21 cellular contexts compared by ENCODE assay signal in genomic region chr6:44228433-44228832, GRCh38. TPM values are rescaled to one million over a fixed set of nuclear protein-coding genes. Genes with fewer than 3 reads are reported as not detected.
DNase-seq lines count a peak whose midpoint lies in the region; ATAC-seq and TF ChIP-seq lines count a peak whose summit lies in the region.
"Had no signal": no experiment of that assay in that cellular context is flagged by ENCODE, and none has a peak within 500 bp of the region (broad histone marks: within the 10 kb centered on the region; RNA-seq: fewer than 3 reads in every experiment).

No MANE protein-coding gene starts in this region.

- H3K4me3 ChIP-seq in GM23338: no peak overlapping the region
- peak overlapping the region in 1 of 2 donors; percentile 71 for H3K4me3 ChIP-seq in muscle layer of colon (ENCODE audit: low read depth in 1 of 2, low read length in 2 of 2)
- H3K4me3 ChIP-seq in skeletal muscle tissue (ENCODE audit: low read length in 3 of 3): peak overlapping the region; percentile 69 to 89 (median 78)
- H3K4me3 ChIP-seq: suprapubic skin had no signal

- H3K4me1 ChIP-seq in GM23338 (ENCODE audit: insufficient read depth) (peaks cover 28% of the 10 kb centered on the region), muscle layer of colon (ENCODE audit: insufficient read depth, low read length) (peaks cover 94% of the 10 kb centered on the region), skeletal muscle tissue (ENCODE audit: control insufficient read depth in 3 of 3, insufficient read depth in 3 of 3, low read length in 3 of 3) (peaks cover 70 to 93% (median 87%) of the 10 kb centered on the region in 3 donors)

- peaks cover 38% of the 10 kb centered on the region for H4K20me1 ChIP-seq in GM23338 (replicated peaks; ENCODE audit: insufficient read depth)

- H2AFZ ChIP-seq in GM23338: no peak overlapping the region

- ATAC-seq in GM23338 (no peak), HG03097 (IDR thresholded peaks at IDR 0.05; ENCODE audit: low FRiP score, unreplicated experiment) (no peak), GM19035 (IDR thresholded peaks at IDR 0.05; ENCODE audit: unreplicated experiment) (no peak)
- ATAC-seq: activated naive CD4-positive, alpha-beta T cell treated with anti-CD3 and anti-CD28 coated beads, Interleukin-2, amount 50 U/mL, for 72 hours; left colon; PC-3 had no signal

- H3K4me2 ChIP-seq in GM23338: no peak overlapping the region

- peaks cover 4% of the 10 kb centered on the region; the same call in 1 of the 2 replicates for H3K36me3 ChIP-seq in GM23338 (ENCODE audit: insufficient read depth)
- H3K36me3 ChIP-seq in muscle layer of colon (ENCODE audit: insufficient read depth, low read length): peaks cover 45% of the 10 kb centered on the region
- peaks cover 33 to 44% (median 40%) of the 10 kb centered on the region in 3 donors for H3K36me3 ChIP-seq in skeletal muscle tissue (ENCODE audit: control insufficient read depth in 3 of 3, insufficient read depth in 3 of 3, low read length in 3 of 3)

- peaks cover 15% of the 10 kb centered on the region for H3F3A ChIP-seq in GM23338 (replicated peaks; ENCODE audit: low read depth)

- no peaks in the 10 kb centered on the region for H3K9me2 ChIP-seq in GM23338 (ENCODE audit: insufficient read depth)

- peaks cover 42% of the 10 kb centered on the region for H3K79me2 ChIP-seq in GM23338 (replicated peaks; ENCODE audit: insufficient read depth)

- H3K9me3 ChIP-seq in muscle layer of colon (ENCODE audit: low read length) (no peaks in the 10 kb centered on the region), skeletal muscle tissue (ENCODE audit: control insufficient read depth in 3 of 3, low read length in 3 of 3) (no peaks in the 10 kb centered on the region)
- H3K9me3 ChIP-seq: suprapubic skin had no signal

- H3K9ac ChIP-seq in muscle layer of colon (ENCODE audit: low read length) (peak overlapping the region; percentile 36), skeletal muscle tissue (ENCODE audit: low read depth in 1 of 3, low read length in 3 of 3) (peak overlapping the region; percentile 92 to 99 (median 92))

- H3K4me3 Mint-ChIP-seq in GM23338: no peak overlapping the region

- 0 out of 2 replicates have a peak overlapping the region, but pooled peaks have one; percentile 37 for H3K27ac Mint-ChIP-seq in GM23338
- H3K27ac Mint-ChIP-seq: activated naive CD4-positive, alpha-beta T cell treated with anti-CD3 and anti-CD28 coated beads, Interleukin-2, amount 50 U/mL, for 72 hours; activated T-helper 2 cell treated with anti-CD3 and anti-CD28 coated beads, Interferon-gamma antibody, Interleukin-2, Interleukin-4, amounts not matched to agents 10 μg/mL and 5 μg/mL and 100 μg/mL, durations not matched to agents 14 hours and 24 hours and 36 hours had no signal

- H3K27ac ChIP-seq in GM23338 (ENCODE audit: low read depth) (no peak overlapping the region), angular gyrus (ENCODE audit: low read depth, low read length) (peak overlapping the region; percentile 9), muscle layer of colon (ENCODE audit: low read depth, low read length) (peak overlapping the region; percentile 86), skeletal muscle tissue (ENCODE audit: low read depth, low read length) (peak overlapping the region; percentile 94)
- H3K27ac ChIP-seq: suprapubic skin had no signal

- no peaks in the 10 kb centered on the region; the same call in 2 of the 3 replicates for H3K9me3 Mint-ChIP-seq in GM23338
- H3K9me3 Mint-ChIP-seq: activated naive CD4-positive, alpha-beta T cell treated with anti-CD3 and anti-CD28 coated beads, Interleukin-2, amount 50 U/mL, for 72 hours; activated T-helper 2 cell treated with anti-CD3 and anti-CD28 coated beads, Interferon-gamma antibody, Interleukin-2, Interleukin-4, amounts not matched to agents 10 μg/mL and 5 μg/mL and 100 μg/mL, durations not matched to agents 14 hours and 24 hours and 36 hours had no signal

- H3K27me3 ChIP-seq in GM23338 (ENCODE audit: insufficient read depth) (no peaks in the 10 kb centered on the region), muscle layer of colon (ENCODE audit: control insufficient read depth in 1 of 2, insufficient read depth in 2 of 2, low read length in 2 of 2) (no peaks in the 10 kb centered on the region), skeletal muscle tissue (ENCODE audit: control insufficient read depth in 3 of 3, insufficient read depth in 3 of 3, low read length in 3 of 3) (no peaks in the 10 kb centered on the region)
- H3K27me3 ChIP-seq: suprapubic skin had no signal

- TF ChIP-seq CTCF in GM23338 (conservative IDR thresholded peaks at IDR 0.05; ENCODE audit: low read depth in 2 of 2): no peak

- DNase-seq in GM23338 (ENCODE audit: low spot score) (no peak), NCI-H2107 treated with DMSO at 0.1 percent for 48 hours (lab: John Stamatoyannopoulos, UW; ENCODE audit: unreplicated experiment) (no peak), GM03348 (ENCODE audit: low spot score) (no peak)
- DNase-seq: activated CD4-positive, alpha-beta T cell treated with anti-CD3 and anti-CD28 coated beads, Interleukin-2, amount 50 U/mL, for 4 hours; activated CD4-positive, CD25-positive, alpha-beta regulatory T cell; Karpas-422; left colon; midbrain; MV-4-11; NCI-H2171; NCI-H510A treated with DMSO at 0.1 percent for 48 hours; PC-3 had no signal

- H3K4me1 Mint-ChIP-seq in GM23338: peaks cover 50% of the 10 kb centered on the region

- peaks cover 65% of the 10 kb centered on the region for H3K36me3 Mint-ChIP-seq in GM23338 (ENCODE audit: low read depth)

- peaks cover 29% of the 10 kb centered on the region for H3K27me3 Mint-ChIP-seq in GM23338 (ENCODE audit: insufficient read depth, low read depth, poor library complexity)

TF ChIP-seq in GM23338, 12 proteins besides CTCF, POLR2A, EP300 and RAD21 (continues in another document):
- TF ChIP-seq ETS1 (IDR thresholded peaks at IDR 0.05): no peak
- no peak for TF ChIP-seq ZNF331 (CRISPR knock-in tag; IDR thresholded peaks at IDR 0.05; ENCODE audit: low read depth)
- no peak for TF ChIP-seq EZH2 (IDR thresholded peaks at IDR 0.05; ENCODE audit: low read depth, unreplicated experiment)
- no peak for TF ChIP-seq ZNF114 (CRISPR knock-in tag; IDR thresholded peaks at IDR 0.05)
- no peak for TF ChIP-seq STAT1 (IDR thresholded peaks at IDR 0.05; ENCODE audit: unreplicated experiment)
- TF ChIP-seq NANOG (IDR thresholded peaks at IDR 0.05; ENCODE audit: borderline replicate concordance): no peak

RNA-seq across cellular contexts. Expression of gene SLC29A1, which starts 5.0 kb away (rescaled TPM):
- 149 and 169 TPM in 2 replicates for total RNA-seq in GM23338 (2014; rRNA removed; shearing (Covaris generic))
- 67.6 and 73.1 TPM in 2 replicates for polyA plus RNA-seq in GM23338 (2016; fragmentation: Nextera tagmentation; extraction: Ambion mirVana)
- total RNA-seq in skeletal muscle tissue: 14.6 TPM

RNA-seq across cellular contexts. Expression of gene MYMX, which starts 11.7 kb away (rescaled TPM):
- 2.8 TPM in 2 replicates for total RNA-seq in GM23338 (2014; rRNA removed; shearing (Covaris generic))
- 5.2 and 7.1 TPM in 2 replicates for polyA plus RNA-seq in GM23338 (2016; fragmentation: Nextera tagmentation; extraction: Ambion mirVana)
- total RNA-seq in skeletal muscle tissue: 7.3 TPM
- total RNA-seq: activated naive CD4-positive, alpha-beta T cell treated with anti-CD3 and anti-CD28 coated beads, Interleukin-2, amount 50 U/mL, for 72 hours; activated T-helper 2 cell treated with anti-CD3 and anti-CD28 coated beads, Interferon-gamma antibody, Interleukin-2, Interleukin-4, amounts not matched to agents 10 μg/mL and 5 μg/mL and 100 μg/mL, durations not matched to agents 14 hours and 24 hours and 36 hours; left colon; PC-3; suprapubic skin had no signal
- polyA plus RNA-seq: AG04450 had no signal

RNA-seq across cellular contexts. Expression of gene HSP90AB1, which starts 18.5 kb away (rescaled TPM):
- total RNA-seq in GM23338 (2014; rRNA removed; shearing (Covaris generic)): 2,361 and 2,444 TPM in 2 replicates
- 1,345 and 1,425 TPM in 2 replicates for polyA plus RNA-seq in GM23338 (2016; fragmentation: Nextera tagmentation; extraction: Ambion mirVana)
- total RNA-seq in skeletal muscle tissue: 474 TPM

RNA-seq across cellular contexts. Expression of gene SLC35B2, which starts 28.9 kb away (rescaled TPM):
- 30.5 and 30.9 TPM in 2 replicates for total RNA-seq in GM23338 (2014; rRNA removed; shearing (Covaris generic))
- 14.0 and 14.7 TPM in 2 replicates for polyA plus RNA-seq in GM23338 (2016; fragmentation: Nextera tagmentation; extraction: Ambion mirVana)
- total RNA-seq in skeletal muscle tissue: 26.1 TPM

RNA-seq across cellular contexts. Expression of gene NFKBIE, which starts 36.9 kb away (rescaled TPM):
- 19.8 and 25.9 TPM in 2 replicates for total RNA-seq in GM23338 (2014; rRNA removed; shearing (Covaris generic))
- polyA plus RNA-seq in GM23338 (2016; fragmentation: Nextera tagmentation; extraction: Ambion mirVana): 12.8 and 14.6 TPM in 2 replicates
- 6.3 TPM for total RNA-seq in skeletal muscle tissue
